Comparison of ENCODE assay signal across 9 cellular contexts in the genomic region with DNA sequence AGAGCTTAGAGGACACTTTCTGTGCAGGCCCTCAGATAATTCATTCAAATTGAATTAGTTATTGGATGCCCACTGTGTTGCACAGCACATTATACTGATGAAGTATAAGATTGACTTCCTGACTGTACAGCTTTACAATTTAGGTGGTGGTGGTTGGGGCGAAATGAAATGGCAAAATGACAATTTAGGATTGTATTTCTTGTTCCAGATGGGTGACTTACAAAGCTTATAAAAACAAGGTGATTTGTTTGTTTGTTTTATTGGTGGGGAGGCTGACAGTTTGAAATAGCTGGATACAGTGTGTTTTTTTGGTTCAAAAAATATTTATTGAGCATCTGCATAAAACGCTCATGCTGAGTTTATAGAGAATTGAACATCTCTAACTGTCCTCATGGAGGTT. TPM values are rescaled to one million over a fixed set of nuclear protein-coding genes. Genes with fewer than 3 reads are reported as not detected.
A peak's percentile ranks its signal among the peaks of the same experiment; 100 is the strongest.
DNase-seq lines count a peak whose midpoint lies in the region; ATAC-seq and TF ChIP-seq lines count a peak whose summit lies in the region.
"Had no signal": no experiment of that assay in that cellular context is flagged by ENCODE, and none has a peak within 500 bp of the region (broad histone marks: within the 10 kb centered on the region; RNA-seq: fewer than 3 reads in every experiment).

No MANE protein-coding gene starts in this region.

- H3K9me3 ChIP-seq in SU-DHL-6 (ENCODE audit: insufficient read depth, low read length) (no peaks in the 10 kb centered on the region), skeletal muscle tissue (ENCODE audit: control insufficient read depth in 3 of 3, low read length in 3 of 3) (no peaks in the 10 kb centered on the region)
- H3K9me3 ChIP-seq: colonic mucosa had no signal

- peaks cover 17% of the 10 kb centered on the region for H3K79me2 ChIP-seq in SU-DHL-6 (ENCODE audit: insufficient read depth, low read length)

- peak overlapping the region; percentile 7 for H3K27ac Mint-ChIP-seq in activated T-cell treated with anti-CD3 and anti-CD28 coated beads, Interleukin-2, amount 50 U/mL, for 24 hours

- peaks cover 35% of the 10 kb centered on the region for H4K20me1 ChIP-seq in SU-DHL-6 (ENCODE audit: low read depth, low read length)

- no peaks in the 10 kb centered on the region for H3K9me2 ChIP-seq in SU-DHL-6 (replicated peaks; ENCODE audit: insufficient read depth, low read length)

- no peaks in the 10 kb centered on the region for H3K27me3 ChIP-seq in SU-DHL-6 (ENCODE audit: low read length)
- H3K27me3 ChIP-seq in skeletal muscle tissue (ENCODE audit: control insufficient read depth in 3 of 3, insufficient read depth in 3 of 3, low read length in 3 of 3) = no peaks in the 10 kb centered on the region
- H3K27me3 ChIP-seq: colonic mucosa had no signal

- H3K4me1 Mint-ChIP-seq in activated T-cell treated with anti-CD3 and anti-CD28 coated beads, Interleukin-2, amount 50 U/mL, for 24 hours (ENCODE audit: low read depth) = peaks cover 64% of the 10 kb centered on the region

- no peak for TF ChIP-seq CTCF in SU-DHL-6 (IDR thresholded peaks at IDR 0.05; ENCODE audit: insufficient read depth, low read length, poor library complexity, severe bottlenecking)
- no peak for TF ChIP-seq CTCF in fibroblast of pulmonary artery (IDR thresholded peaks at IDR 0.05; ENCODE audit: low read length, missing control alignments)

- H2AFZ ChIP-seq in SU-DHL-6 (ENCODE audit: low read depth, low read length, severe bottlenecking) = no peak overlapping the region

- peaks cover 19% of the 10 kb centered on the region for H3K36me3 Mint-ChIP-seq in activated T-cell treated with anti-CD3 and anti-CD28 coated beads, Interleukin-2, amount 50 U/mL, for 24 hours (ENCODE audit: low read depth)

- H3K27ac ChIP-seq in SU-DHL-6 (ENCODE audit: low read depth, low read length) (no peak overlapping the region), skeletal muscle tissue (ENCODE audit: low read depth, low read length) (no peak overlapping the region)
- H3K27ac ChIP-seq: colonic mucosa had no signal

- DNase-seq in activated T-cell treated with anti-CD3 and anti-CD28 coated beads, Interleukin-2, amount 50 U/mL, for 24 hours = no peak
- no peak for DNase-seq in activated T-cell treated with anti-CD3 and anti-CD28 coated beads, Interleukin-2, amount 50 U/mL, for 1 hour
- DNase-seq in fibroblast of pulmonary artery (ENCODE audit: low read depth) = no peak
- DNase-seq in retina = no peak
- DNase-seq in NK-92 treated with Interleukin-12 subunit alpha and Interleukin-12 subunit beta, amount 100 ng/mL, for 24 hours (lab: John Stamatoyannopoulos, UW) = no peak
- DNase-seq: colonic mucosa had no signal

- H3K36me3 ChIP-seq in SU-DHL-6 (ENCODE audit: low read length) = no peaks in the 10 kb centered on the region
- no peaks in the 10 kb centered on the region for H3K36me3 ChIP-seq in skeletal muscle tissue (ENCODE audit: control insufficient read depth in 3 of 3, insufficient read depth in 3 of 3, low read length in 3 of 3)
- H3K36me3 ChIP-seq: colonic mucosa had no signal

- peak overlapping the region; percentile 52 for H3K4me2 ChIP-seq in SU-DHL-6 (ENCODE audit: low read depth, low read length, poor library complexity, severe bottlenecking)

- ATAC-seq in HG03159 (IDR thresholded peaks at IDR 0.05; ENCODE audit: unreplicated experiment) = no peak

- H3K4me3 ChIP-seq in SU-DHL-6 (ENCODE audit: insufficient read depth, low read length, poor library complexity, severe bottlenecking) (no peak overlapping the region), fibroblast of pulmonary artery (replicated peaks; ENCODE audit: low read depth, low read length) (peak overlapping the region; percentile 63), skeletal muscle tissue (ENCODE audit: low read length in 3 of 3) (no peak overlapping the region)

- H3K4me1 ChIP-seq in skeletal muscle tissue (ENCODE audit: control insufficient read depth in 3 of 3, insufficient read depth in 3 of 3, low read length in 3 of 3) = peaks cover 10 to 21% (median 17%) of the 10 kb centered on the region in 3 donors

- no peaks in the 10 kb centered on the region for H3K27me3 Mint-ChIP-seq in activated T-cell treated with anti-CD3 and anti-CD28 coated beads, Interleukin-2, amount 50 U/mL, for 24 hours

- H3F3A ChIP-seq in SU-DHL-6 (ENCODE audit: insufficient read depth) = 0 out of 2 replicates have a peak, but pooled peaks cover 6% of the 10 kb centered on the region

- H3K9ac ChIP-seq in SU-DHL-6 (ENCODE audit: low read length) (no peak overlapping the region), skeletal muscle tissue (ENCODE audit: low read depth in 1 of 3, low read length in 3 of 3) (peak overlapping the region in 2 of 3 donors; percentile 84 to 88)

- H3K9me3 Mint-ChIP-seq in activated T-cell treated with anti-CD3 and anti-CD28 coated beads, Interleukin-2, amount 50 U/mL, for 24 hours = no peaks in the 10 kb centered on the region

- H3K4me3 Mint-ChIP-seq in activated T-cell treated with anti-CD3 and anti-CD28 coated beads, Interleukin-2, amount 50 U/mL, for 24 hours = peak overlapping the region; percentile 79

RNA-seq across cellular contexts. Expression of gene MAP2K4, which starts 1.6 kb away (rescaled TPM):
- 40.7 TPM for total RNA-seq in skeletal muscle tissue

RNA-seq across cellular contexts. Expression of gene ZNF18, which starts 25.0 kb away (rescaled TPM):
- 17.2 TPM for total RNA-seq in skeletal muscle tissue
